ENCODE assay signal across 32 cellular contexts in the genomic region with DNA sequence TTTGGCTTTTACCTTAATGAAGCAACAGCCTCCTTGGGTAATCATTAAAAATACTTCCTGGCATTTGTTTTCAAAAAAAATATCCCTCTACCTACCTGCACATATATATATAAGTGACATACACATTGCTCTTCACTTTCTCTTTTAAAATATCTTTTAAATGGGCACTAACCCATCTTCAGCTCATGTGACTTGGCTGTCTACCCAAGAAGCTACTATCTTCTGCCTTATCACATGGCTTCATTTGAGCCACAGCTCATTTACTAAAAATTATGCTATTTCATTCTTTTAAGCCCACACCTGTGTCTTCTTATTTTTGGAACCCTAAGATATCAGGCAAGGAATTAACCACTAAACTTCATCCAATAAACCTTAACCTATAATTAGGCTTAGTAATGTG.
"Had no signal": no experiment of that assay in that cellular context is flagged by ENCODE, and none has a peak within 500 bp of the region (broad histone marks: within the 10 kb centered on the region; RNA-seq: fewer than 3 reads in every experiment).

No MANE protein-coding gene starts in this region.

- H3K27ac Mint-ChIP-seq: naive B cell; natural killer cell; nephron progenitor cell; neural progenitor cell; progenitor cell of endocrine pancreas; stimulated activated naive B cell treated with anti-CD40 and anti-IgM and Interleukin-4, amounts not matched to agents 10 μg/mL and 1 μg/mL and 100 μg/mL, for 72 hours; stimulated activated naive CD8-positive, alpha-beta T cell treated with anti-CD3 and anti-CD28 coated beads, Interleukin-15, Interleukin-2, amounts not matched to agents 100 ng/mL and 50 ng/mL, for 24 hours had no signal

- FAIRE-seq: keratinocyte, urothelium cell line had no signal

- H3K27me3 Mint-ChIP-seq: naive B cell; progenitor cell of endocrine pancreas; stimulated activated naive B cell treated with anti-CD40 and anti-IgM and Interleukin-4, amounts not matched to agents 10 μg/mL and 1 μg/mL and 100 μg/mL, for 72 hours; stimulated activated naive CD8-positive, alpha-beta T cell treated with anti-CD3 and anti-CD28 coated beads, Interleukin-15, Interleukin-2, amounts not matched to agents 100 ng/mL and 50 ng/mL, for 24 hours had no signal

- H3K4me3 Mint-ChIP-seq: mesothelial cell of epicardium; naive B cell; natural killer cell; nephron progenitor cell; neural progenitor cell; stimulated activated naive B cell treated with anti-CD40 and anti-IgM and Interleukin-4, amounts not matched to agents 10 μg/mL and 1 μg/mL and 100 μg/mL, for 72 hours; stimulated activated naive CD8-positive, alpha-beta T cell treated with anti-CD3 and anti-CD28 coated beads, Interleukin-15, Interleukin-2, amounts not matched to agents 100 ng/mL and 50 ng/mL, for 24 hours had no signal

- H3K36me3 ChIP-seq: heart right ventricle, left lung, neural progenitor cell, neutrophil, ovary, right atrium auricular region, suprapubic skin, thoracic aorta, tibial artery, upper lobe of right lung had no signal

- H3K9me3 ChIP-seq: heart right ventricle, left lung, neutrophil, ovary, right atrium auricular region, suprapubic skin, thoracic aorta, tibial artery, upper lobe of right lung had no signal

- H3K36me3 Mint-ChIP-seq: naive B cell; stimulated activated naive B cell treated with anti-CD40 and anti-IgM and Interleukin-4, amounts not matched to agents 10 μg/mL and 1 μg/mL and 100 μg/mL, for 72 hours had no signal

- H3K4me1 Mint-ChIP-seq: naive B cell; natural killer cell; nephron progenitor cell; stimulated activated naive B cell treated with anti-CD40 and anti-IgM and Interleukin-4, amounts not matched to agents 10 μg/mL and 1 μg/mL and 100 μg/mL, for 72 hours had no signal

- ATAC-seq: heart right ventricle; left cardiac atrium; left lung; natural killer cell; sciatic nerve; stimulated activated naive B cell treated with anti-CD40 and anti-IgM and Interleukin-4, amounts not matched to agents 10 μg/mL and 1 μg/mL and 100 μg/mL, for 72 hours; upper lobe of right lung had no signal

- H2AFZ ChIP-seq: neural progenitor cell had no signal

- H3K4me3 ChIP-seq: heart right ventricle, left lung, lung, neural progenitor cell, ovary, right atrium auricular region, skin epidermis, suprapubic skin, thoracic aorta, tibial artery, upper lobe of right lung had no signal

- H3K4me2 ChIP-seq: neural progenitor cell had no signal

- H3K27ac ChIP-seq: heart right ventricle, left lung, neural progenitor cell, neutrophil, ovary, right atrium auricular region, skin epidermis, suprapubic skin, thoracic aorta, tibial artery, upper lobe of right lung had no signal

- H3K9me3 Mint-ChIP-seq: nephron progenitor cell had no signal

- H3K27me3 ChIP-seq: heart right ventricle, left lung, neutrophil, ovary, right atrium auricular region, suprapubic skin, tibial artery, upper lobe of right lung had no signal

- DNase-seq: heart right ventricle; hippocampal formation; kidney glomerular epithelial cell; left cardiac atrium; left lung; mesendoderm; naive B cell; natural killer cell; nephron progenitor cell; occipital lobe; ovary; stimulated activated CD4-positive, alpha-beta T cell treated with anti-CD3 and anti-CD28 coated beads, Interleukin-12 subunit alpha, Interleukin-12 subunit beta, amount 100 ng/mL, for 4 hours; stimulated activated CD4-positive, alpha-beta T cell treated with anti-CD3 and anti-CD28 coated beads, Interleukin-15, amount 100 ng/mL, for 24 hours; stimulated activated CD4-positive, alpha-beta T cell treated with anti-CD3 and anti-CD28 coated beads, Interleukin-2, amount 100 ng/mL, for 24 hours; stimulated activated CD4-positive, alpha-beta T cell treated with anti-CD3 and anti-CD28 coated beads, Interleukin-4, amount 100 ng/mL, for 1 hour; stimulated activated naive B cell treated with anti-CD40 and anti-IgM and Interleukin-4, amounts not matched to agents 10 μg/mL and 1 μg/mL and 100 μg/mL, for 72 hours; tibial artery; trophoblast cell; upper lobe of right lung had no signal

- H3K4me1 ChIP-seq: left lung, right atrium auricular region, suprapubic skin, upper lobe of right lung had no signal

- H3K9ac ChIP-seq: neural progenitor cell had no signal
